ENCODE assay signal across 18 cellular contexts in genomic region chr16:53458623-53459022, GRCh38. TPM values are rescaled to one million over a fixed set of nuclear protein-coding genes. Genes with fewer than 3 reads are reported as not detected.
A peak's percentile ranks its signal among the peaks of the same experiment; 100 is the strongest.
DNase-seq lines count a peak whose midpoint lies in the region; ATAC-seq lines count a peak whose summit lies in the region.
"Had no signal": no experiment of that assay in that cellular context is flagged by ENCODE, and none has a peak within 500 bp of the region (broad histone marks: within the 10 kb centered on the region; RNA-seq: fewer than 3 reads in every experiment).

No MANE protein-coding gene starts in this region.

- no peak overlapping the region for H2BK15ac ChIP-seq in mesendoderm (replicated peaks; ENCODE audit: low read depth)

- DNase-seq in CD4-positive, CD25-positive, alpha-beta regulatory T cell = no peak
- no peak for DNase-seq in CD8-positive, alpha-beta memory T cell
- DNase-seq in activated CD4-positive, alpha-beta memory T cell treated with anti-CD3 and anti-CD28 coated beads for 36 hours = no peak
- DNase-seq in mesendoderm (peak; percentile 58), H7 (no peak)
- DNase-seq in NK-92 treated with Interleukin-12 subunit alpha and Interleukin-12 subunit beta, amount 100 ng/mL, for 24 hours (lab: John Stamatoyannopoulos, UW) = no peak
- DNase-seq: activated CD4-positive, alpha-beta T cell treated with anti-CD3 and anti-CD28 coated beads, Interleukin-2, amount 50 U/mL, for 1 hour; islet precursor cell; lower lobe of right lung; NCI-H1105; NCI-H2107; NCI-H526 treated with DMSO at 0.1 percent for 48 hours; PC-3; SIG-M5; stimulated activated CD4-positive, alpha-beta T cell treated with anti-CD3 and anti-CD28 coated beads, Interleukin-2, amount 100 ng/mL, for 48 hours; T-helper 9 cell had no signal

- H3K56ac ChIP-seq in mesendoderm (ENCODE audit: low read length) = no peak overlapping the region

- H4K8ac ChIP-seq in mesendoderm (ENCODE audit: low read depth, low read length) = no peak overlapping the region

- H3K9ac ChIP-seq in mesendoderm (ENCODE audit: low read length) = no peak overlapping the region

- peaks cover 94% of the 10 kb centered on the region for H3K4me1 ChIP-seq in CD4-positive, CD25-positive, alpha-beta regulatory T cell (ENCODE audit: control insufficient read depth, insufficient read depth, low read length, poor library complexity, severe bottlenecking)
- H3K4me1 ChIP-seq in CD8-positive, alpha-beta memory T cell (ENCODE audit: insufficient read depth, low read length) = peaks cover 92% of the 10 kb centered on the region
- H3K4me1 ChIP-seq in mesendoderm (ENCODE audit: control insufficient read depth, low read depth, low read length) = peaks cover 2% of the 10 kb centered on the region

- WGBS in mesendoderm (ENCODE audit: extremely low coverage, insufficient coverage, low lambda C conversion rate) = no CpG with 5 or more reads among the region's 8 CpGs

- intact Hi-C loops in activated CD4-positive, alpha-beta memory T cell treated with anti-CD3 and anti-CD28 coated beads for 36 hours (cut with micrococcal nuclease) = loop anchor here (10.0 kb wide), 1 partner anchor 1466 kb away; no protein-coding TSS in a partner anchor

- H3K9me3 ChIP-seq in CD4-positive, CD25-positive, alpha-beta regulatory T cell (ENCODE audit: control insufficient read depth in 2 of 2, low read length in 2 of 2) = no peaks in the 10 kb centered on the region
- no peaks in the 10 kb centered on the region for H3K9me3 ChIP-seq in CD8-positive, alpha-beta memory T cell (ENCODE audit: low read length)
- H3K9me3 ChIP-seq: lower lobe of right lung had no signal

- H3K18ac ChIP-seq in mesendoderm (ENCODE audit: low read length) = no peak overlapping the region

- CTCF ChIA-PET in CD8-positive, alpha-beta memory T cell (lab: Charles Lee) = interaction anchor here (1.1 to 3.5 kb wide), 2 partner anchors 23 to 45 kb away, joined by 3 to 29 read pairs; partner anchors contain the start of gene RBL2
- CTCF ChIA-PET in activated CD4-positive, alpha-beta memory T cell treated with anti-CD3 and anti-CD28 coated beads for 36 hours (lab: Charles Lee) = no interaction called here

- H3K27ac ChIP-seq in CD4-positive, CD25-positive, alpha-beta regulatory T cell (ENCODE audit: insufficient read depth, low read length, poor library complexity, severe bottlenecking) = peak overlapping the region; percentile 76
- no peak overlapping the region for H3K27ac ChIP-seq in CD8-positive, alpha-beta memory T cell (ENCODE audit: low read depth, low read length)
- no peak overlapping the region for H3K27ac ChIP-seq in mesendoderm (ENCODE audit: low read depth, low read length)
- H3K27ac ChIP-seq: lower lobe of right lung had no signal

- POLR2A ChIA-PET in CD8-positive, alpha-beta memory T cell (lab: Charles Lee) = interaction anchor here (1.1 to 5.2 kb wide), 5 partner anchors 9 to 28 kb away, joined by 5 to 76 read pairs (median 5); partner anchors contain the start of gene RBL2
- POLR2A ChIA-PET in activated CD4-positive, alpha-beta memory T cell treated with anti-CD3 and anti-CD28 coated beads for 36 hours (lab: Charles Lee) = no interaction called here

- ATAC-seq in CD4-positive, CD25-positive, alpha-beta regulatory T cell (ENCODE audit: low read depth in 2 of 2) = no peak
- no peak for ATAC-seq in HG03520 (IDR thresholded peaks at IDR 0.05; ENCODE audit: unreplicated experiment)
- ATAC-seq: lower lobe of right lung, PC-3 had no signal

- H3K9me3 Mint-ChIP-seq in CD4-positive, CD25-positive, alpha-beta regulatory T cell = no peaks in the 10 kb centered on the region
- no peaks in the 10 kb centered on the region for H3K9me3 Mint-ChIP-seq in CD8-positive, alpha-beta memory T cell
- no peaks in the 10 kb centered on the region for H3K9me3 Mint-ChIP-seq in activated CD4-positive, alpha-beta memory T cell treated with anti-CD3 and anti-CD28 coated beads for 36 hours

- peak overlapping the region; percentile 88 to 98 (median 90) for H3K27ac Mint-ChIP-seq in CD4-positive, CD25-positive, alpha-beta regulatory T cell
- peak overlapping the region in 7 of 8 donors; percentile 52 to 99 (median 91) for H3K27ac Mint-ChIP-seq in CD8-positive, alpha-beta memory T cell
- peak overlapping the region; percentile 49 for H3K27ac Mint-ChIP-seq in activated CD4-positive, alpha-beta memory T cell treated with anti-CD3 and anti-CD28 coated beads for 36 hours
- H3K27ac Mint-ChIP-seq: B cell had no signal

- peaks cover 52% of the 10 kb centered on the region for H3K36me3 ChIP-seq in CD4-positive, CD25-positive, alpha-beta regulatory T cell (ENCODE audit: control insufficient read depth, insufficient read depth, low read length)
- peaks cover 27% of the 10 kb centered on the region for H3K36me3 ChIP-seq in CD8-positive, alpha-beta memory T cell (ENCODE audit: insufficient read depth, low read length)
- no peaks in the 10 kb centered on the region for H3K36me3 ChIP-seq in mesendoderm (ENCODE audit: control insufficient read depth, insufficient read depth, low read length)
- peaks cover 15% of the 10 kb centered on the region for H3K36me3 ChIP-seq in H7 (replicated peaks; ENCODE audit: control insufficient read depth, insufficient read depth, low read length)

- no peaks in the 10 kb centered on the region for H3K27me3 ChIP-seq in CD4-positive, CD25-positive, alpha-beta regulatory T cell (ENCODE audit: control insufficient read depth, insufficient read depth, low read length)
- no peaks in the 10 kb centered on the region for H3K27me3 ChIP-seq in CD8-positive, alpha-beta memory T cell (ENCODE audit: insufficient read depth, low read length, poor library complexity, severe bottlenecking)
- H3K27me3 ChIP-seq in mesendoderm (ENCODE audit: insufficient read depth, low read length, poor library complexity) (no peaks in the 10 kb centered on the region), H7 (ENCODE audit: control insufficient read depth, insufficient read depth, low read length) (no peaks in the 10 kb centered on the region)

- no peak overlapping the region for H3K4me2 ChIP-seq in mesendoderm (ENCODE audit: low read length)

- H2AK5ac ChIP-seq in mesendoderm (ENCODE audit: low read length) = no peak overlapping the region

- H3K79me2 ChIP-seq in mesendoderm (ENCODE audit: control insufficient read depth, insufficient read depth, low read length) = no peaks in the 10 kb centered on the region

- peaks cover 4% of the 10 kb centered on the region for H3K27me3 Mint-ChIP-seq in CD4-positive, CD25-positive, alpha-beta regulatory T cell
- no peaks in the 10 kb centered on the region for H3K27me3 Mint-ChIP-seq in CD8-positive, alpha-beta memory T cell
- no peaks in the 10 kb centered on the region for H3K27me3 Mint-ChIP-seq in activated CD4-positive, alpha-beta memory T cell treated with anti-CD3 and anti-CD28 coated beads for 36 hours
- H3K27me3 Mint-ChIP-seq: B cell had no signal

- peaks cover 66% of the 10 kb centered on the region for H3K36me3 Mint-ChIP-seq in CD4-positive, CD25-positive, alpha-beta regulatory T cell
- peaks cover 31 to 78% (median 36%) of the 10 kb centered on the region in 3 donors for H3K36me3 Mint-ChIP-seq in CD8-positive, alpha-beta memory T cell
- H3K36me3 Mint-ChIP-seq in activated CD4-positive, alpha-beta memory T cell treated with anti-CD3 and anti-CD28 coated beads for 36 hours = peaks cover 65% of the 10 kb centered on the region

- no peak overlapping the region for H3K23ac ChIP-seq in mesendoderm (ENCODE audit: low read length)

- H3K4me3 Mint-ChIP-seq in CD4-positive, CD25-positive, alpha-beta regulatory T cell = peak overlapping the region; percentile 77 to 87 (median 84)
- H3K4me3 Mint-ChIP-seq in CD8-positive, alpha-beta memory T cell = peak overlapping the region; percentile 35 to 91 (median 86)
- no peak overlapping the region for H3K4me3 Mint-ChIP-seq in activated CD4-positive, alpha-beta memory T cell treated with anti-CD3 and anti-CD28 coated beads for 36 hours
- H3K4me3 Mint-ChIP-seq: B cell had no signal

- peaks cover 54 to 91% (median 76%) of the 10 kb centered on the region in 4 donors for H3K4me1 Mint-ChIP-seq in CD4-positive, CD25-positive, alpha-beta regulatory T cell
- H3K4me1 Mint-ChIP-seq in CD8-positive, alpha-beta memory T cell = peaks cover 79 to 96% (median 88%) of the 10 kb centered on the region in 3 donors
- peaks cover 80% of the 10 kb centered on the region for H3K4me1 Mint-ChIP-seq in activated CD4-positive, alpha-beta memory T cell treated with anti-CD3 and anti-CD28 coated beads for 36 hours (ENCODE audit: low read depth)

- no peak overlapping the region for H4K5ac ChIP-seq in mesendoderm (ENCODE audit: low read length)

- no peak overlapping the region for H3K4ac ChIP-seq in mesendoderm (ENCODE audit: low read depth, low read length)

- peak overlapping the region; percentile 76 for H3K4me3 ChIP-seq in CD4-positive, CD25-positive, alpha-beta regulatory T cell (ENCODE audit: low read depth, low read length)
- peak overlapping the region; percentile 18 for H3K4me3 ChIP-seq in CD8-positive, alpha-beta memory T cell (ENCODE audit: low read length)
- H3K4me3 ChIP-seq in mesendoderm (ENCODE audit: low read length) = no peak overlapping the region
- no peak overlapping the region for H3K4me3 ChIP-seq in H7 (ENCODE audit: insufficient read depth, low read depth, low read length)
- H3K4me3 ChIP-seq: lower lobe of right lung had no signal

- no peaks in the 10 kb centered on the region for H3K79me1 ChIP-seq in mesendoderm (ENCODE audit: low read length)

- H2BK5ac ChIP-seq in mesendoderm (ENCODE audit: low read length) = no peak overlapping the region

- H2BK120ac ChIP-seq in mesendoderm (ENCODE audit: low read depth, low read length) = no peak overlapping the region

RNA-seq across cellular contexts. Expression of gene RBL2, which starts 24.4 kb away (rescaled TPM):
- total RNA-seq in CD4-positive, CD25-positive, alpha-beta regulatory T cell = 208 TPM
- polyA plus RNA-seq in CD4-positive, CD25-positive, alpha-beta regulatory T cell = 100 to 1,000 TPM; 168 to 215 (median 205) TPM
- 10 to 100 TPM; 82.9 to 86.4 TPM for total RNA-seq in CD8-positive, alpha-beta memory T cell
- 247 TPM for polyA plus RNA-seq in CD8-positive, alpha-beta memory T cell
- total RNA-seq in activated CD4-positive, alpha-beta memory T cell treated with anti-CD3 and anti-CD28 coated beads for 36 hours = 10 to 100 TPM; 79.9 to 84.6 TPM
- polyA plus RNA-seq in mesendoderm (2013, experiment 1 of 2) = 6.2 TPM
- 5.9 TPM for polyA plus RNA-seq in mesendoderm (2013, experiment 2 of 2)
- 21.9 and 36.0 TPM in 2 replicates for total RNA-seq in H7 (2014; rRNA removed; shearing (Covaris generic))

RNA-seq across cellular contexts. Expression of gene AKTIP, which starts 44.4 kb away (rescaled TPM):
- total RNA-seq in CD4-positive, CD25-positive, alpha-beta regulatory T cell = 60.0 TPM
- 100 to 1,000 TPM in 1 of 4 donors, 10 to 100 TPM in 3; 74.1 to 109 (median 83.7) TPM for polyA plus RNA-seq in CD4-positive, CD25-positive, alpha-beta regulatory T cell
- 10 to 100 TPM; 30.0 to 31.5 TPM for total RNA-seq in CD8-positive, alpha-beta memory T cell
- 55.6 TPM for polyA plus RNA-seq in CD8-positive, alpha-beta memory T cell
- 10 to 100 TPM; 25.6 to 27.1 TPM for total RNA-seq in activated CD4-positive, alpha-beta memory T cell treated with anti-CD3 and anti-CD28 coated beads for 36 hours
- polyA plus RNA-seq in mesendoderm (2013, experiment 1 of 2) = 15.0 TPM
- 16.2 TPM for polyA plus RNA-seq in mesendoderm (2013, experiment 2 of 2)
- 17.6 and 19.0 TPM in 2 replicates for total RNA-seq in H7 (2014; rRNA removed; shearing (Covaris generic))

Comparison
In these comparisons a context has a peak if more than half of its experiments do, and no peak if none do; other contexts are left out.
1. H3K4me3 ChIP-seq: peak in CD4-positive, CD25-positive, alpha-beta regulatory T cell (single experiment) and CD8-positive, alpha-beta memory T cell (single experiment); none in mesendoderm (single experiment) and H7 (single experiment).
2. Peak in every context shown above with its lines, with median percentiles within 50 percentile points of each other: H3K27ac Mint-ChIP-seq.